17 cellular contexts compared by ENCODE assay signal in genomic region chr2:241350878-241351639, GRCh38. TPM values are rescaled to one million over a fixed set of nuclear protein-coding genes. Genes with fewer than 3 reads are reported as not detected.
DNase-seq lines count a peak whose midpoint lies in the region; ATAC-seq and TF ChIP-seq lines count a peak whose summit lies in the region.
"Had no signal": no experiment of that assay in that cellular context is flagged by ENCODE, and none has a peak within 500 bp of the region (broad histone marks: within the 10 kb centered on the region; RNA-seq: fewer than 3 reads in every experiment).

No MANE protein-coding gene starts in this region.

- no peak overlapping the region for H3K4me2 ChIP-seq in smooth muscle cell

- H3K4me1 ChIP-seq in smooth muscle cell (ENCODE audit: low read depth) (peaks cover 8% of the 10 kb centered on the region), psoas muscle (peaks cover 3% of the 10 kb centered on the region)

- H3K36me3 ChIP-seq in smooth muscle cell (ENCODE audit: low read depth) (peaks cover 25% of the 10 kb centered on the region), psoas muscle (ENCODE audit: insufficient read depth in 1 of 2, low read depth in 1 of 2) (peaks cover 7 to 86% of the 10 kb centered on the region in 2 donors)

- no peak overlapping the region for H3K9ac ChIP-seq in smooth muscle cell (ENCODE audit: low read depth)

- no peaks in the 10 kb centered on the region for H3K27me3 ChIP-seq in smooth muscle cell (ENCODE audit: low read depth)
- H3K27me3 ChIP-seq in psoas muscle (ENCODE audit: insufficient read depth in 3 of 3, low read length in 2 of 3): no peaks in the 10 kb centered on the region

- H3K4me1 Mint-ChIP-seq in activated naive CD8-positive, alpha-beta T cell (ENCODE audit: low read depth): peaks cover 2% of the 10 kb centered on the region
- H3K4me1 Mint-ChIP-seq in activated T-helper 2 cell treated with anti-CD3 and anti-CD28 coated beads, Interferon-gamma antibody, Interleukin-2, Interleukin-4, amounts not matched to agents 10 μg/mL and 5 μg/mL and 100 μg/mL, durations not matched to agents 14 hours and 24 hours and 36 hours (ENCODE audit: low read depth): peaks cover 4% of the 10 kb centered on the region

- H3F3A ChIP-seq in smooth muscle cell (ENCODE audit: low read depth): peaks cover 46% of the 10 kb centered on the region

- peak; percentile 61 for ATAC-seq in left lobe of liver
- ATAC-seq in psoas muscle: no peak

- peaks cover 5% of the 10 kb centered on the region for H3K79me2 ChIP-seq in smooth muscle cell (ENCODE audit: low read depth)

- H3K36me3 Mint-ChIP-seq in activated naive CD8-positive, alpha-beta T cell: peaks cover 4% of the 10 kb centered on the region
- H3K36me3 Mint-ChIP-seq in activated T-helper 2 cell treated with anti-CD3 and anti-CD28 coated beads, Interferon-gamma antibody, Interleukin-2, Interleukin-4, amounts not matched to agents 10 μg/mL and 5 μg/mL and 100 μg/mL, durations not matched to agents 14 hours and 24 hours and 36 hours (ENCODE audit: low read depth): peaks cover 67% of the 10 kb centered on the region

- peak overlapping the region; percentile 9 for H3K27ac ChIP-seq in smooth muscle cell (ENCODE audit: low read depth)
- H3K27ac ChIP-seq in psoas muscle: no peak overlapping the region

- no peak overlapping the region for H2AFZ ChIP-seq in smooth muscle cell (ENCODE audit: low read depth)

- intact Hi-C loops in psoas muscle (cut with DNase I): loop anchor here in 1 of 2 donors (5.0 kb wide), 2 partner anchors 34 to 79 kb away; partner anchors contain the start of genes HDLBP and SEPTIN2
- intact Hi-C loops in activated T-helper 2 cell treated with anti-CD3 and anti-CD28 coated beads, Interferon-gamma antibody, Interleukin-2, Interleukin-4, amounts not matched to agents 10 μg/mL and 5 μg/mL and 100 μg/mL, durations not matched to agents 14 hours and 24 hours and 36 hours (cut with micrococcal nuclease): no loop called here

- no peaks in the 10 kb centered on the region for H3K9me3 Mint-ChIP-seq in activated naive CD8-positive, alpha-beta T cell (ENCODE audit: low read depth)
- H3K9me3 Mint-ChIP-seq in activated T-helper 2 cell treated with anti-CD3 and anti-CD28 coated beads, Interferon-gamma antibody, Interleukin-2, Interleukin-4, amounts not matched to agents 10 μg/mL and 5 μg/mL and 100 μg/mL, durations not matched to agents 14 hours and 24 hours and 36 hours: no peaks in the 10 kb centered on the region
- H3K9me3 Mint-ChIP-seq: activated T-helper 1 cell treated with anti-CD3 and anti-CD28 coated beads, Interleukin-12 subunit alpha, Interleukin-12 subunit beta, Interleukin-2, Interleukin-4 antibody, amounts not matched to agents 30 ng/mL and 10 ng/mL and 1 ng/mL, durations not matched to agents 14 hours and 24 hours and 36 hours; IgD-negative memory B cell; neural crest cell had no signal

- TF ChIP-seq CTCF in smooth muscle cell (IDR thresholded peaks at IDR 0.05; ENCODE audit: borderline replicate concordance, insufficient read depth, poor library complexity, severe bottlenecking) (no peak), psoas muscle (IDR thresholded peaks at IDR 0.05) (no peak)

- WGBS in smooth muscle cell (ENCODE audit: low lambda C conversion rate): 94% methylated on average over 9 of the region's 9 CpGs
- 73 to 80% (median 77%) methylated on average over 9 of the region's 9 CpGs for WGBS in psoas muscle, 3 donors

- peaks cover 74% of the 10 kb centered on the region for H4K20me1 ChIP-seq in smooth muscle cell (ENCODE audit: low read depth)

- no peaks in the 10 kb centered on the region for H3K27me3 Mint-ChIP-seq in activated naive CD8-positive, alpha-beta T cell
- H3K27me3 Mint-ChIP-seq in activated T-helper 2 cell treated with anti-CD3 and anti-CD28 coated beads, Interferon-gamma antibody, Interleukin-2, Interleukin-4, amounts not matched to agents 10 μg/mL and 5 μg/mL and 100 μg/mL, durations not matched to agents 14 hours and 24 hours and 36 hours (ENCODE audit: low read depth): no peaks in the 10 kb centered on the region
- H3K27me3 Mint-ChIP-seq: IgD-negative memory B cell had no signal

- peak overlapping the region; percentile 2 for H3K27ac Mint-ChIP-seq in activated naive CD8-positive, alpha-beta T cell
- H3K27ac Mint-ChIP-seq in activated T-helper 2 cell treated with anti-CD3 and anti-CD28 coated beads, Interferon-gamma antibody, Interleukin-2, Interleukin-4, amounts not matched to agents 10 μg/mL and 5 μg/mL and 100 μg/mL, durations not matched to agents 14 hours and 24 hours and 36 hours: no peak overlapping the region
- H3K27ac Mint-ChIP-seq: activated T-helper 1 cell treated with anti-CD3 and anti-CD28 coated beads, Interleukin-12 subunit alpha, Interleukin-12 subunit beta, Interleukin-2, Interleukin-4 antibody, amounts not matched to agents 30 ng/mL and 10 ng/mL and 1 ng/mL, durations not matched to agents 14 hours and 24 hours and 36 hours; IgD-negative memory B cell had no signal

- DNase-seq in DMS53 (lab: John Stamatoyannopoulos, UW) (peak; percentile 89), left lobe of liver (ENCODE audit: low spot score) (no peak), smooth muscle cell (lab: John Stamatoyannopoulos, UW; ENCODE audit: unreplicated experiment) (no peak), psoas muscle (no peak), NCI-H1092 (lab: John Stamatoyannopoulos, UW) (no peak)
- DNase-seq in activated T-helper 2 cell treated with anti-CD3 and anti-CD28 coated beads, Interferon-gamma antibody, Interleukin-2, Interleukin-4, amounts not matched to agents 10 μg/mL and 5 μg/mL and 100 μg/mL, durations not matched to agents 14 hours and 24 hours and 36 hours (ENCODE audit: low spot score): no peak
- DNase-seq: activated CD4-positive, alpha-beta T cell treated with anti-CD3 and anti-CD28 coated beads for 1 hour; C1 segment of cervical spinal cord; dermis blood vessel endothelial cell; NCI-H1092 treated with DMSO at 0.1 percent for 48 hours; NCI-H2171 treated with DMSO at 0.1 percent for 48 hours; stimulated activated CD4-positive, alpha-beta T cell treated with anti-CD3 and anti-CD28 coated beads, Interleukin-4, amount 100 ng/mL, for 24 hours had no signal

- no peak overlapping the region for H3K4me3 Mint-ChIP-seq in activated naive CD8-positive, alpha-beta T cell
- no peak overlapping the region for H3K4me3 Mint-ChIP-seq in activated T-helper 2 cell treated with anti-CD3 and anti-CD28 coated beads, Interferon-gamma antibody, Interleukin-2, Interleukin-4, amounts not matched to agents 10 μg/mL and 5 μg/mL and 100 μg/mL, durations not matched to agents 14 hours and 24 hours and 36 hours (ENCODE audit: low read depth)
- H3K4me3 Mint-ChIP-seq: activated T-helper 1 cell treated with anti-CD3 and anti-CD28 coated beads, Interleukin-12 subunit alpha, Interleukin-12 subunit beta, Interleukin-2, Interleukin-4 antibody, amounts not matched to agents 30 ng/mL and 10 ng/mL and 1 ng/mL, durations not matched to agents 14 hours and 24 hours and 36 hours; IgD-negative memory B cell; neural crest cell had no signal

- H3K4me3 ChIP-seq in smooth muscle cell: no peak overlapping the region
- H3K4me3 ChIP-seq in psoas muscle: no peak overlapping the region
- H3K4me3 ChIP-seq: lung had no signal

- H3K9me3 ChIP-seq in smooth muscle cell (replicated peaks; ENCODE audit: low read depth) (no peaks in the 10 kb centered on the region), psoas muscle (no peaks in the 10 kb centered on the region)

RNA-seq across cellular contexts. Expression of gene FARP2, which starts 5.0 kb away (rescaled TPM):
- total RNA-seq in left lobe of liver: 27.6 TPM
- total RNA-seq in smooth muscle cell: 27.4 and 27.6 TPM in 2 replicates
- 15.9 and 18.4 TPM in 2 replicates for polyA plus RNA-seq in smooth muscle cell
- 10 to 100 TPM; 17.4 to 18.4 (median 17.7) TPM for total RNA-seq in psoas muscle
- 1 to 10 TPM; 5.8 to 8.4 (median 6.0) TPM for polyA plus RNA-seq in psoas muscle
- total RNA-seq in activated T-helper 2 cell treated with anti-CD3 and anti-CD28 coated beads, Interferon-gamma antibody, Interleukin-2, Interleukin-4, amounts not matched to agents 10 μg/mL and 5 μg/mL and 100 μg/mL, durations not matched to agents 14 hours and 24 hours and 36 hours: 38.1 and 38.2 TPM in 2 replicates

RNA-seq across cellular contexts. Expression of gene SEPTIN2, which starts 35.3 kb away (rescaled TPM):
- total RNA-seq in left lobe of liver: 74.5 TPM
- 443 and 523 TPM in 2 replicates for total RNA-seq in smooth muscle cell
- 314 and 344 TPM in 2 replicates for polyA plus RNA-seq in smooth muscle cell
- total RNA-seq in psoas muscle: 100 to 1,000 TPM in 3 of 4 donors, 10 to 100 TPM in 1; 86.4 to 161 (median 126) TPM
- 100 to 1,000 TPM in 1 of 3 donors, 10 to 100 TPM in 2; 68.8 to 122 (median 90.0) TPM for polyA plus RNA-seq in psoas muscle
- total RNA-seq in activated T-helper 2 cell treated with anti-CD3 and anti-CD28 coated beads, Interferon-gamma antibody, Interleukin-2, Interleukin-4, amounts not matched to agents 10 μg/mL and 5 μg/mL and 100 μg/mL, durations not matched to agents 14 hours and 24 hours and 36 hours: 231 TPM in 2 replicates

RNA-seq across cellular contexts. Expression of gene HDLBP, which starts 35.6 kb away (rescaled TPM):
- total RNA-seq in left lobe of liver: 490 TPM
- 504 and 559 TPM in 2 replicates for total RNA-seq in smooth muscle cell
- 545 and 601 TPM in 2 replicates for polyA plus RNA-seq in smooth muscle cell
- total RNA-seq in psoas muscle: 100 to 1,000 TPM; 349 to 526 (median 469) TPM
- polyA plus RNA-seq in psoas muscle: 100 to 1,000 TPM; 264 to 421 (median 283) TPM
- total RNA-seq in activated T-helper 2 cell treated with anti-CD3 and anti-CD28 coated beads, Interferon-gamma antibody, Interleukin-2, Interleukin-4, amounts not matched to agents 10 μg/mL and 5 μg/mL and 100 μg/mL, durations not matched to agents 14 hours and 24 hours and 36 hours: 282 and 293 TPM in 2 replicates
